Comparison of ENCODE assay signal across 16 cellular contexts in the genomic region with DNA sequence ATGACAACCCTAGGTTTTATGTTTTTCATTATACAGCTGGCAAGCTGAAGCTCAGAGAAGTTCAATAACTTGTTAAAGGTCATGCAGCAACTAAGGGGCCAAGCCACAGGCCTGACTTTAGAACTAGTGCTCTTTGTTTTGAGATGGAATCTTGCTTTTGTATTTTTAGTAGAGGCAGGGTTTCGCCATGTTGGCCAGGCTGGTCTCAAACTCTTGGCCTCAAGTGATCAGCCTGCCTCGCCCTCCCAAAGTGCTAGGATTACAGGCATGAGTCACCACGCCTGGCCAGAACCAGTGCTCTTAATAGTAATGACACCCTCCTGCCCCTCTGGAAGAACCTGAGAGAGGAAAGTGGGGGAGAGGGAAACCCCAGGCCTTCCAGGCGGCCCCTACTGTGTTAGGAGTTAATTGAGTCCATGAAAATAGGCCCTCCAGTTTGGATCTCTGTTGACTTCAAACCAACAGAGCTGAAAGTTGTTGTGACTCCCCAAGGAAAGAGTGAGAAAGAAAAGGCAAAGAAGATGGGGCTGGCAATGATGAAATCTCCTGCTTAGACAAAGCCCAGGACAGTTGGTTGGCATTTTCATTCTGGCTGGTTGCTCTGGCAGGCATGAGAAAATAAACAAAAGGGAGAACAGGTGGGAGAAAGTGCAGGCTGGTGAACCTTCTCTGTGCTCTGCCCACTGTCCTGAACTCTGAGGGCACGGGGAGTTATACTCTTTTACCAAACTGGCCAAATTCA. TPM values are rescaled to one million over a fixed set of nuclear protein-coding genes. Genes with fewer than 3 reads are reported as not detected.
A peak's percentile ranks its signal among the peaks of the same experiment; 100 is the strongest.
DNase-seq lines count a peak whose midpoint lies in the region; ATAC-seq, FAIRE-seq and TF ChIP-seq lines count a peak whose summit lies in the region.
"Had no signal": no experiment of that assay in that cellular context is flagged by ENCODE, and none has a peak within 500 bp of the region (broad histone marks: within the 10 kb centered on the region; RNA-seq: fewer than 3 reads in every experiment).

No MANE protein-coding gene starts in this region.

- no peaks in the 10 kb centered on the region for H3K9me2 ChIP-seq in Karpas-422 (replicated peaks; ENCODE audit: insufficient read depth, low read length)

- H3K79me2 ChIP-seq in H1 (ENCODE audit: control insufficient read depth in 1 of 2, insufficient read depth in 2 of 2, low read length in 2 of 2): no peaks in the 10 kb centered on the region; a peak in 1 of 4 replicates
- H3K79me2 ChIP-seq in Karpas-422 (ENCODE audit: low read length): no peaks in the 10 kb centered on the region

- peaks cover 0 to 11% (median under 1%) of the 10 kb centered on the region in 4 experiments; a peak in 3 of 7 replicates for H3K27me3 ChIP-seq in H1 (replicated peaks in 1 of 4; ENCODE audit: control insufficient read depth in 3 of 4, extremely low read depth in 1 of 4, insufficient read depth in 3 of 4, low read length in 3 of 4)
- no peaks in the 10 kb centered on the region for H3K27me3 ChIP-seq in psoas muscle (ENCODE audit: insufficient read depth in 3 of 3, low read length in 2 of 3)
- no peaks in the 10 kb centered on the region for H3K27me3 ChIP-seq in Karpas-422 (ENCODE audit: low read length)
- H3K27me3 ChIP-seq: BLaER1, ovary, SJSA1 had no signal

- peak overlapping the region; percentile 32 for H3K27ac Mint-ChIP-seq in HFFc6
- H3K27ac Mint-ChIP-seq: activated naive CD4-positive, alpha-beta T cell treated with anti-CD3 and anti-CD28 coated beads for 36 hours; memory B cell had no signal

- no peak for TF ChIP-seq POLR2A in H1 (IDR thresholded peaks at IDR 0.05; ENCODE audit: control extremely low read depth in 1 of 2, low read depth in 2 of 2, low read length in 2 of 2)

- ATAC-seq in psoas muscle: peak; percentile 55 to 68 (median 62)
- ATAC-seq in HG03175 (IDR thresholded peaks at IDR 0.05; ENCODE audit: unreplicated experiment): no peak
- ATAC-seq: effector memory CD8-positive, alpha-beta T cell; GM12878 had no signal

- DNase-seq in COLO668 (lab: John Stamatoyannopoulos, UW; ENCODE audit: unreplicated experiment): peak; percentile 8
- DNase-seq in HFFc6: no peak
- DNase-seq in H1 (ENCODE audit: low read depth in 1 of 2, low spot score in 2 of 2): no peak
- DNase-seq in psoas muscle: no peak
- no peak for DNase-seq in Ammon's horn (ENCODE audit: low spot score)
- DNase-seq in Karpas-422: no peak
- DNase-seq: activated naive CD4-positive, alpha-beta T cell treated with anti-CD3 and anti-CD28 coated beads for 36 hours; effector memory CD8-positive, alpha-beta T cell; foreskin melanocyte; ovary had no signal

- H3K4me1 Mint-ChIP-seq in HFFc6 (ENCODE audit: low read depth): peaks cover 27% of the 10 kb centered on the region

- no peaks in the 10 kb centered on the region for H3K79me1 ChIP-seq in H1 (ENCODE audit: low read depth, low read length)

- H2BK20ac ChIP-seq in H1 (ENCODE audit: low read length): peak overlapping the region; percentile 61; the same call in 1 of the 2 replicates

- peak overlapping the region; percentile 47 for H2BK120ac ChIP-seq in H1 (replicated peaks; ENCODE audit: low read depth, low read length)

- POLR2A ChIA-PET in H1 (lab: Charles Lee; ENCODE audit: partially characterized antibody): interaction anchor here (0.5 to 2.7 kb wide), 7 partner anchors 9 to 281 kb away, joined by 3 to 19 read pairs (median 3); a partner anchor contains a TSS

- no peak overlapping the region for H3K27ac ChIP-seq in H1 (ENCODE audit: low read depth, low read length)
- peak overlapping the region; percentile 75 for H3K27ac ChIP-seq in psoas muscle
- no peak overlapping the region for H3K27ac ChIP-seq in Karpas-422 (ENCODE audit: low read length)
- H3K27ac ChIP-seq: BLaER1, ovary, SJSA1 had no signal

- H3K14ac ChIP-seq in H1 (ENCODE audit: insufficient read length): no peak overlapping the region

- H2BK12ac ChIP-seq in H1 (ENCODE audit: low read depth, low read length): no peak overlapping the region; the same call in 1 of the 2 replicates

- no peak overlapping the region for H3K23ac ChIP-seq in H1 (ENCODE audit: insufficient read length)

- H3K4me3 Mint-ChIP-seq in HFFc6: no peak overlapping the region
- H3K4me3 Mint-ChIP-seq: activated naive CD4-positive, alpha-beta T cell treated with anti-CD3 and anti-CD28 coated beads for 36 hours; effector memory CD8-positive, alpha-beta T cell; memory B cell had no signal

- H2BK15ac ChIP-seq in H1 (ENCODE audit: low read length): no peak overlapping the region

- WGBS in H1 (ENCODE audit: extremely low coverage in 1 of 2, insufficient coverage in 1 of 2, insufficient read length in 1 of 2, insufficient replicate concordance in 2 of 2, low coverage in 1 of 2, low lambda C conversion rate in 2 of 2, missing lambda C conversion rate in 1 of 2), 2 experiments: 83% methylated on average over 5 of the region's 5 CpGs; no CpG with 5 or more reads in 1 of the 2 experiments
- WGBS in psoas muscle, 3 donors: 52 to 63% (median 58%) methylated on average over 5 of the region's 5 CpGs

- no peak for TF ChIP-seq RAD21 in H1 (IDR thresholded peaks at IDR 0.05 in 1 of 2, conservative IDR thresholded peaks at IDR 0.05 in 1 of 2; ENCODE audit: low read depth in 2 of 2, low read length in 2 of 2)

- CTCF ChIA-PET in H1 (lab: Charles Lee; ENCODE audit: partially characterized antibody): interaction anchor here (0.7 to 5.6 kb wide), 10 partner anchors 9 to 208 kb away, joined by 3 to 41 read pairs (median 6); a partner anchor contains a TSS

- H3K36me3 ChIP-seq in H1 (ENCODE audit: control insufficient read depth in 2 of 4, insufficient read depth in 4 of 4, low read length in 3 of 4): no peaks in the 10 kb centered on the region
- peaks cover 0 to 29% of the 10 kb centered on the region in 2 donors for H3K36me3 ChIP-seq in psoas muscle (ENCODE audit: insufficient read depth in 1 of 2, low read depth in 1 of 2)
- no peaks in the 10 kb centered on the region for H3K36me3 ChIP-seq in Karpas-422 (ENCODE audit: insufficient read depth, low read length)
- H3K36me3 ChIP-seq: BLaER1, ovary, SJSA1 had no signal

- H3K9ac ChIP-seq in H1 (replicated peaks in 1 of 4; ENCODE audit: extremely low read depth in 1 of 4, low read depth in 3 of 4, low read length in 3 of 4) (no peak overlapping the region; a peak in 2 of 7 replicates), Karpas-422 (ENCODE audit: low read length) (no peak overlapping the region)
- H3K9ac ChIP-seq: BLaER1 had no signal

- peaks cover 11 to 19% (median 18%) of the 10 kb centered on the region in 4 experiments for H3K4me1 ChIP-seq in H1 (replicated peaks in 1 of 4; ENCODE audit: control insufficient read depth in 3 of 4, insufficient read depth in 4 of 4, low read length in 3 of 4)
- peaks cover 19% of the 10 kb centered on the region for H3K4me1 ChIP-seq in psoas muscle
- H3K4me1 ChIP-seq in Karpas-422 (ENCODE audit: low read length): peaks cover 12% of the 10 kb centered on the region

- H3K56ac ChIP-seq in H1 (replicated peaks; ENCODE audit: insufficient read length, low read depth, low read length): no peak overlapping the region

- TF ChIP-seq CTCF in HFFc6 (IDR thresholded peaks at IDR 0.05) (no peak), H1 (IDR thresholded peaks at IDR 0.05; ENCODE audit: control extremely low read depth in 1 of 3, insufficient read depth in 1 of 3, low read depth in 1 of 3, low read length in 3 of 3) (no peak), psoas muscle (IDR thresholded peaks at IDR 0.05) (no peak)

- intact Hi-C loops in psoas muscle (cut with DNase I): no loop called here

- H4K91ac ChIP-seq in H1 (replicated peaks; ENCODE audit: insufficient read length, low read length): peak overlapping the region; percentile 78

- H3K36me3 Mint-ChIP-seq in HFFc6 (ENCODE audit: low read depth): no peaks in the 10 kb centered on the region

- no peak overlapping the region for H4K8ac ChIP-seq in H1 (ENCODE audit: extremely low read depth, insufficient read depth, low read length)

- no peaks in the 10 kb centered on the region for H3K9me3 Mint-ChIP-seq in HFFc6
- H3K9me3 Mint-ChIP-seq: activated naive CD4-positive, alpha-beta T cell treated with anti-CD3 and anti-CD28 coated beads for 36 hours; effector memory CD8-positive, alpha-beta T cell; memory B cell had no signal

- TF ChIP-seq EP300 in H1 (IDR thresholded peaks at IDR 0.05; ENCODE audit: borderline replicate concordance in 1 of 2, low read depth in 2 of 2, low read length in 2 of 2): no peak

- H2BK5ac ChIP-seq in H1 (ENCODE audit: low read depth, low read length): no peak overlapping the region

- peak overlapping the region in 2 of 4 experiments; percentile 7 to 29; a peak in 1 of 8 replicates for H3K4me3 ChIP-seq in H1 (ENCODE audit: extremely low read depth in 1 of 4, insufficient read depth in 2 of 4, low read depth in 3 of 4, low read length in 4 of 4)
- H3K4me3 ChIP-seq in psoas muscle: no peak overlapping the region
- no peak overlapping the region for H3K4me3 ChIP-seq in Karpas-422 (ENCODE audit: low read length)
- H3K4me3 ChIP-seq: BLaER1, GM12878, ovary, SJSA1 had no signal

- H3K9me3 ChIP-seq in H1 (ENCODE audit: insufficient read depth in 2 of 2, low read depth in 1 of 2, low read length in 1 of 2) (no peaks in the 10 kb centered on the region), psoas muscle (no peaks in the 10 kb centered on the region), Karpas-422 (ENCODE audit: low read length) (no peaks in the 10 kb centered on the region)
- H3K9me3 ChIP-seq: BLaER1, ovary, SJSA1 had no signal

- peaks cover 4% of the 10 kb centered on the region; the same call in 1 of the 2 replicates for H3K23me2 ChIP-seq in H1 (ENCODE audit: low read depth, low read length)

- H3K4ac ChIP-seq in H1 (replicated peaks; ENCODE audit: insufficient read length, low read depth, low read length): peak overlapping the region; percentile 19

- H3K18ac ChIP-seq in H1 (ENCODE audit: extremely low read depth, low read length): no peak overlapping the region; the same call in 1 of the 2 replicates

- H2AFZ ChIP-seq in H1 (ENCODE audit: low read length) (no peak overlapping the region), Karpas-422 (ENCODE audit: low read length) (no peak overlapping the region)

- H3K4me2 ChIP-seq in H1 (ENCODE audit: insufficient read depth in 1 of 2, low read depth in 2 of 2, low read length in 2 of 2) (peak overlapping the region; percentile 58 to 61; a peak in 3 of 4 replicates), Karpas-422 (ENCODE audit: low read depth, low read length, poor library complexity, severe bottlenecking) (no peak overlapping the region)
- H3K4me2 ChIP-seq: BLaER1 had no signal

- no peak for FAIRE-seq in H1 (lab: Jason Lieb, UNC)
- FAIRE-seq: bronchial epithelial cell, GM12878 had no signal

- H4K5ac ChIP-seq in H1 (ENCODE audit: insufficient read length, low read depth, low read length): no peak overlapping the region

- H3K27me3 Mint-ChIP-seq in HFFc6 (ENCODE audit: insufficient read depth): no peaks in the 10 kb centered on the region; the same call in none of the 2 replicates
- H3K27me3 Mint-ChIP-seq: effector memory CD8-positive, alpha-beta T cell; memory B cell had no signal

- H4K20me1 ChIP-seq in H1 (replicated peaks in 1 of 2; ENCODE audit: control insufficient read depth in 1 of 2, insufficient read depth in 2 of 2, low read length in 2 of 2): no peaks in the 10 kb centered on the region
- H4K20me1 ChIP-seq in Karpas-422 (ENCODE audit: insufficient read depth, low read depth, low read length): no peaks in the 10 kb centered on the region
- H4K20me1 ChIP-seq: BLaER1 had no signal

- H2AK5ac ChIP-seq in H1 (ENCODE audit: low read depth, low read length): no peak overlapping the region

RNA-seq across cellular contexts. Expression of a gene that starts 3.6 kb away (rescaled TPM):
- total RNA-seq in HFFc6 (2021; fragmentation: NEBNext Ultra II Directional; extraction: Animal tissue kit (Norgen Biotek cat#: 25700)): 1 to 10 TPM; 4.3 to 9.2 (median 7.7) TPM
- total RNA-seq in H1 (2021; fragmentation: NEBNext Ultra II Directional; extraction: Animal tissue kit (Norgen Biotek cat#: 25700)): 8.4 and 9.2 TPM in 2 replicates
- polyA plus RNA-seq in H1 (2011; rRNA removed) (9.0 and 10.0 TPM in 2 replicates), psoas muscle (1 to 10 TPM in 1 of 3 donors, under 1 TPM in 2; 0.55 to 4.0 (median 0.65) TPM)
- 8.0 TPM for polyA plus RNA-seq in H1 (2011; cell fraction: cytosol; rRNA removed)
- 16.5 TPM for polyA plus RNA-seq in H1 (2011; cell fraction: nucleus; rRNA removed)
- polyA plus RNA-seq in H1 (2012, experiment 1 of 2): 3.3 to 7.9 TPM (median 6.0 TPM) in 4 replicates
- polyA plus RNA-seq in H1 (2012, experiment 2 of 2): 5.7 TPM
- polyA plus RNA-seq in H1 (2013, experiment 1 of 2): 9.2 TPM
- 7.5 TPM for polyA plus RNA-seq in H1 (2013, experiment 2 of 2)
- 18.5 and 23.8 TPM in 2 replicates for polyA minus RNA-seq in H1 (2011; rRNA and poly(A)+ RNA removed)
- 7.2 TPM for polyA minus RNA-seq in H1 (2011; cell fraction: cytosol; rRNA and poly(A)+ RNA removed)
- polyA minus RNA-seq in H1 (2011; cell fraction: nucleus; rRNA and poly(A)+ RNA removed): 29.8 TPM
- 1 to 10 TPM; 1.3 to 1.9 (median 1.6) TPM for total RNA-seq in psoas muscle
- 1.0 and 2.1 TPM in 2 replicates for total RNA-seq in Karpas-422 (2014; rRNA removed; shearing (Covaris generic); ENCODE audit: low replicate concordance)

RNA-seq across cellular contexts. Expression of a gene that starts 22.1 kb away (rescaled TPM):
- 10 to 100 TPM; 11.3 to 22.6 (median 12.4) TPM for total RNA-seq in HFFc6 (2021; fragmentation: NEBNext Ultra II Directional; extraction: Animal tissue kit (Norgen Biotek cat#: 25700))
- 12.4 and 12.9 TPM in 2 replicates for total RNA-seq in H1 (2021; fragmentation: NEBNext Ultra II Directional; extraction: Animal tissue kit (Norgen Biotek cat#: 25700))
- polyA plus RNA-seq in H1 (2011; rRNA removed): 15.1 and 19.1 TPM in 2 replicates
- 24.7 TPM for polyA plus RNA-seq in H1 (2011; cell fraction: cytosol; rRNA removed)
- polyA plus RNA-seq in H1 (2011; cell fraction: nucleus; rRNA removed): 41.4 TPM
- 13.2 to 19.2 TPM (median 18.5 TPM) in 4 replicates for polyA plus RNA-seq in H1 (2012, experiment 1 of 2)
- polyA plus RNA-seq in H1 (2012, experiment 2 of 2): 11.6 TPM
- 10.6 TPM for polyA plus RNA-seq in H1 (2013, experiment 1 of 2)
- polyA plus RNA-seq in H1 (2013, experiment 2 of 2): 9.0 TPM
- polyA minus RNA-seq in H1 (2011; rRNA and poly(A)+ RNA removed): 8.6 and 8.9 TPM in 2 replicates
- 6.2 TPM for polyA minus RNA-seq in H1 (2011; cell fraction: cytosol; rRNA and poly(A)+ RNA removed)
- polyA minus RNA-seq in H1 (2011; cell fraction: nucleus; rRNA and poly(A)+ RNA removed): 9.6 TPM
- total RNA-seq in psoas muscle: 10 to 100 TPM; 28.5 to 47.5 (median 37.8) TPM
- polyA plus RNA-seq in psoas muscle: 10 to 100 TPM; 24.2 to 35.0 (median 25.2) TPM
- total RNA-seq in Karpas-422 (2014; rRNA removed; shearing (Covaris generic); ENCODE audit: low replicate concordance): 5.6 and 33.7 TPM in 2 replicates

RNA-seq across cellular contexts. Expression of a gene that starts 30.9 kb away (rescaled TPM):
- total RNA-seq in HFFc6 (2021; fragmentation: NEBNext Ultra II Directional; extraction: Animal tissue kit (Norgen Biotek cat#: 25700)): 100 to 1,000 TPM in 2 of 6 experiments, 10 to 100 TPM in 4; 82.3 to 119 (median 96.5) TPM
- total RNA-seq in H1 (2021; fragmentation: NEBNext Ultra II Directional; extraction: Animal tissue kit (Norgen Biotek cat#: 25700)): 37.6 and 40.2 TPM in 2 replicates
- polyA plus RNA-seq in H1 (2011; rRNA removed) (34.2 and 59.8 TPM in 2 replicates), psoas muscle (100 to 1,000 TPM; 171 to 256 (median 198) TPM)
- polyA plus RNA-seq in H1 (2011; cell fraction: cytosol; rRNA removed): 50.3 TPM
- 49.8 TPM for polyA plus RNA-seq in H1 (2011; cell fraction: nucleus; rRNA removed)
- 46.6 to 57.6 TPM (median 51.4 TPM) in 4 replicates for polyA plus RNA-seq in H1 (2012, experiment 1 of 2)
- polyA plus RNA-seq in H1 (2012, experiment 2 of 2): 7.4 TPM
- 43.2 TPM for polyA plus RNA-seq in H1 (2013, experiment 1 of 2)
- polyA plus RNA-seq in H1 (2013, experiment 2 of 2): 58.5 TPM
- 63.2 and 86.0 TPM in 2 replicates for polyA minus RNA-seq in H1 (2011; rRNA and poly(A)+ RNA removed)
- polyA minus RNA-seq in H1 (2011; cell fraction: cytosol; rRNA and poly(A)+ RNA removed): 17.9 TPM
- 17.0 TPM for polyA minus RNA-seq in H1 (2011; cell fraction: nucleus; rRNA and poly(A)+ RNA removed)
- total RNA-seq in psoas muscle: 100 to 1,000 TPM; 145 to 266 (median 188) TPM
- 26.9 and 50.1 TPM in 2 replicates for total RNA-seq in Karpas-422 (2014; rRNA removed; shearing (Covaris generic); ENCODE audit: low replicate concordance)

RNA-seq across cellular contexts. Expression of a gene that starts 38.9 kb away (rescaled TPM):
- total RNA-seq in HFFc6 (2021; fragmentation: NEBNext Ultra II Directional; extraction: Animal tissue kit (Norgen Biotek cat#: 25700)): 10 to 100 TPM; 26.3 to 33.6 (median 29.6) TPM
- total RNA-seq in H1 (2021; fragmentation: NEBNext Ultra II Directional; extraction: Animal tissue kit (Norgen Biotek cat#: 25700)): 9.1 and 11.8 TPM in 2 replicates
- polyA plus RNA-seq in H1 (2011; rRNA removed): 13.0 and 15.4 TPM in 2 replicates
- 12.8 TPM for polyA plus RNA-seq in H1 (2011; cell fraction: cytosol; rRNA removed)
- polyA plus RNA-seq in H1 (2011; cell fraction: nucleus; rRNA removed): 46.4 TPM
- 8.9 to 12.4 TPM (median 11.2 TPM) in 4 replicates for polyA plus RNA-seq in H1 (2012, experiment 1 of 2)
- polyA plus RNA-seq in H1 (2012, experiment 2 of 2): 11.1 TPM
- polyA plus RNA-seq in H1 (2013, experiment 1 of 2): 11.0 TPM
- polyA plus RNA-seq in H1 (2013, experiment 2 of 2): 10.3 TPM
- 7.5 and 7.8 TPM in 2 replicates for polyA minus RNA-seq in H1 (2011; rRNA and poly(A)+ RNA removed)
- 7.0 TPM for polyA minus RNA-seq in H1 (2011; cell fraction: cytosol; rRNA and poly(A)+ RNA removed)
- 12.9 TPM for polyA minus RNA-seq in H1 (2011; cell fraction: nucleus; rRNA and poly(A)+ RNA removed)
- 10 to 100 TPM; 10.4 to 27.0 (median 20.5) TPM for total RNA-seq in psoas muscle
- 10 to 100 TPM; 10.8 to 21.9 (median 13.9) TPM for polyA plus RNA-seq in psoas muscle
- total RNA-seq in Karpas-422 (2014; rRNA removed; shearing (Covaris generic); ENCODE audit: low replicate concordance): 0.54 and 2.5 TPM in 2 replicates

RNA-seq across cellular contexts. Expression of a gene that starts 53.1 kb away (rescaled TPM):
- total RNA-seq in HFFc6 (2021; fragmentation: NEBNext Ultra II Directional; extraction: Animal tissue kit (Norgen Biotek cat#: 25700)): under 1 TPM; 0.51 to 0.80 (median 0.65) TPM
- 4.4 and 4.9 TPM in 2 replicates for total RNA-seq in H1 (2021; fragmentation: NEBNext Ultra II Directional; extraction: Animal tissue kit (Norgen Biotek cat#: 25700))
- 3.4 and 3.8 TPM in 2 replicates for polyA plus RNA-seq in H1 (2011; rRNA removed)
- polyA plus RNA-seq in H1 (2011; cell fraction: cytosol; rRNA removed): 4.0 TPM
- polyA plus RNA-seq in H1 (2011; cell fraction: nucleus; rRNA removed): 13.4 TPM
- polyA plus RNA-seq in H1 (2012, experiment 1 of 2): 1.9 to 3.6 TPM (median 3.2 TPM) in 4 replicates
- 2.1 TPM for polyA plus RNA-seq in H1 (2012, experiment 2 of 2)
- 4.8 TPM for polyA plus RNA-seq in H1 (2013, experiment 1 of 2)
- polyA plus RNA-seq in H1 (2013, experiment 2 of 2): 4.4 TPM
- polyA minus RNA-seq in H1 (2011; rRNA and poly(A)+ RNA removed): 1.6 and 2.0 TPM in 2 replicates
- polyA minus RNA-seq in H1 (2011; cell fraction: cytosol; rRNA and poly(A)+ RNA removed): 1.2 TPM
- polyA minus RNA-seq in H1 (2011; cell fraction: nucleus; rRNA and poly(A)+ RNA removed): 4.7 TPM
- total RNA-seq in psoas muscle: under 1 TPM; 0.20 to 0.84 (median 0.59) TPM
- polyA plus RNA-seq in psoas muscle: 1 to 10 TPM in 1 of 3 donors, under 1 TPM in 2; 0.07 to 1.1 (median 0.86) TPM
- not detected in 2 replicates for total RNA-seq in Karpas-422 (2014; rRNA removed; shearing (Covaris generic); ENCODE audit: low replicate concordance)
